15 cellular contexts compared by ENCODE assay signal in genomic region chr12:124443929-124444712, GRCh38.
DNase-seq lines count a peak whose midpoint lies in the region; ATAC-seq and TF ChIP-seq lines count a peak whose summit lies in the region.
"Had no signal": no experiment of that assay in that cellular context is flagged by ENCODE, and none has a peak within 500 bp of the region (broad histone marks: within the 10 kb centered on the region; RNA-seq: fewer than 3 reads in every experiment).

No MANE protein-coding gene starts in this region.

- H3K27me3 Mint-ChIP-seq in activated CD4-positive, alpha-beta T cell treated with anti-CD3 and anti-CD28 coated beads, Interleukin-2, amount 10 ng/mL, durations not matched to agents 24 days and 14 days = no peaks in the 10 kb centered on the region
- H3K27me3 Mint-ChIP-seq in osteocyte (ENCODE audit: unreplicated experiment) = no peaks in the 10 kb centered on the region

- H3K9ac ChIP-seq in GM23248 = peak overlapping the region; percentile 86

- 90 to 91% methylated on average over 9 of the region's 9 CpGs for WGBS in GM23248 (ENCODE audit: low coverage in 1 of 2, low lambda C conversion rate in 2 of 2, missing lambda C conversion rate in 2 of 2), 2 experiments
- WGBS in body of pancreas, 2 donors = 69 to 78% methylated on average over 9 of the region's 9 CpGs

- no peaks in the 10 kb centered on the region for H3K9me3 Mint-ChIP-seq in activated CD4-positive, alpha-beta T cell treated with anti-CD3 and anti-CD28 coated beads, Interleukin-2, amount 10 ng/mL, durations not matched to agents 24 days and 14 days
- no peaks in the 10 kb centered on the region for H3K9me3 Mint-ChIP-seq in osteocyte (ENCODE audit: unreplicated experiment)

- ATAC-seq in body of pancreas (peak; percentile 65), HG03565 (IDR thresholded peaks at IDR 0.05; ENCODE audit: unreplicated experiment) (no peak)
- ATAC-seq: esophagus mucosa, heart right ventricle, SK-N-SH treated with all-trans-retinoic acid at 6 μM for 48 hours had no signal

- no peak for TF ChIP-seq CTCF in body of pancreas (IDR thresholded peaks at IDR 0.05)
- no peak for TF ChIP-seq CTCF in osteocyte (IDR thresholded peaks at IDR 0.05)

- no peaks in the 10 kb centered on the region for H4K20me1 ChIP-seq in GM23248 (ENCODE audit: insufficient read depth)

- H3K36me3 ChIP-seq in GM23248 (ENCODE audit: low read depth) (no peaks in the 10 kb centered on the region; the same call in 1 of the 2 replicates), body of pancreas (replicated peaks in 1 of 2; ENCODE audit: insufficient read depth in 1 of 2, low read depth in 2 of 2) (no peaks in the 10 kb centered on the region)
- H3K36me3 ChIP-seq: colonic mucosa had no signal

- intact Hi-C loops in activated CD4-positive, alpha-beta T cell treated with anti-CD3 and anti-CD28 coated beads, Interleukin-2, amount 10 ng/mL, durations not matched to agents 24 days and 14 days (cut with micrococcal nuclease) = no loop called here
- intact Hi-C loops in body of pancreas (cut with DNase I) = no loop called here

- H2AFZ ChIP-seq in GM23248 = no peak overlapping the region

- no peak for DNase-seq in activated CD4-positive, alpha-beta T cell treated with anti-CD3 and anti-CD28 coated beads, Interleukin-2, amount 10 ng/mL, durations not matched to agents 24 days and 14 days
- DNase-seq in activated CD4-positive, alpha-beta T cell treated with anti-CD3 and anti-CD28 coated beads for 1 hour = no peak
- DNase-seq in GM23248 = no peak
- DNase-seq in body of pancreas = no peak
- DNase-seq in osteocyte (ENCODE audit: extremely low spot score, unreplicated experiment) = no peak
- DNase-seq in superior temporal gyrus (ENCODE audit: extremely low spot score) = no peak
- DNase-seq in NCI-H226 = no peak
- DNase-seq: colonic mucosa, KBM-7, NCI-H1105 had no signal

- H3K27me3 ChIP-seq in GM23248 (replicated peaks; ENCODE audit: insufficient read depth) (no peaks in the 10 kb centered on the region), body of pancreas (no peaks in the 10 kb centered on the region)
- H3K27me3 ChIP-seq: colonic mucosa, heart right ventricle had no signal

- H3K9me2 ChIP-seq in GM23248 (ENCODE audit: insufficient read depth) = no peaks in the 10 kb centered on the region

- H3K4me2 ChIP-seq in GM23248 (ENCODE audit: unreplicated experiment) = no peak overlapping the region

- in situ Hi-C loops in GM23248 (cut with MboI) = no loop called here

- TF ChIP-seq POLR2A in body of pancreas (IDR thresholded peaks at IDR 0.05) = no peak

- H3K27ac ChIP-seq in GM23248 (peak overlapping the region; percentile 98; the same call in 1 of the 2 replicates), body of pancreas (peak overlapping the region in 1 of 4 donors; percentile 46)
- H3K27ac ChIP-seq: colonic mucosa, VCaP had no signal

- H3K79me2 ChIP-seq in GM23248 (ENCODE audit: insufficient read depth) = peaks cover 52% of the 10 kb centered on the region

- H3K36me3 Mint-ChIP-seq in activated CD4-positive, alpha-beta T cell treated with anti-CD3 and anti-CD28 coated beads, Interleukin-2, amount 10 ng/mL, durations not matched to agents 24 days and 14 days (ENCODE audit: low read depth) = peaks cover 22% of the 10 kb centered on the region
- H3K36me3 Mint-ChIP-seq in osteocyte (ENCODE audit: unreplicated experiment) = peaks cover 27% of the 10 kb centered on the region

- H3K4me1 Mint-ChIP-seq in activated CD4-positive, alpha-beta T cell treated with anti-CD3 and anti-CD28 coated beads, Interleukin-2, amount 10 ng/mL, durations not matched to agents 24 days and 14 days = peaks cover 4% of the 10 kb centered on the region
- H3K4me1 Mint-ChIP-seq in osteocyte (ENCODE audit: unreplicated experiment) = peaks cover 27% of the 10 kb centered on the region

- H3K9me3 ChIP-seq in GM23248 (ENCODE audit: low read depth) = no peaks in the 10 kb centered on the region
- no peaks in the 10 kb centered on the region for H3K9me3 ChIP-seq in body of pancreas
- H3K9me3 ChIP-seq: colonic mucosa, heart right ventricle had no signal

- peak overlapping the region; percentile 43 for H3K27ac Mint-ChIP-seq in activated CD4-positive, alpha-beta T cell treated with anti-CD3 and anti-CD28 coated beads, Interleukin-2, amount 10 ng/mL, durations not matched to agents 24 days and 14 days
- H3K27ac Mint-ChIP-seq in osteocyte (ENCODE audit: unreplicated experiment) = peak overlapping the region; percentile 23

- peaks cover 26% of the 10 kb centered on the region for H3F3A ChIP-seq in GM23248 (ENCODE audit: insufficient read depth)

- H3K4me3 ChIP-seq in GM23248 = no peak overlapping the region
- H3K4me3 ChIP-seq in body of pancreas = no peak overlapping the region
- H3K4me3 ChIP-seq: colonic mucosa, heart right ventricle had no signal

- H3K4me3 Mint-ChIP-seq in activated CD4-positive, alpha-beta T cell treated with anti-CD3 and anti-CD28 coated beads, Interleukin-2, amount 10 ng/mL, durations not matched to agents 24 days and 14 days = no peak overlapping the region
- no peak overlapping the region for H3K4me3 Mint-ChIP-seq in osteocyte (ENCODE audit: unreplicated experiment)

- H3K4me1 ChIP-seq in GM23248 (ENCODE audit: insufficient read depth) (peaks cover 38% of the 10 kb centered on the region), body of pancreas (no peaks in the 10 kb centered on the region)
- H3K4me1 ChIP-seq: colonic mucosa had no signal
